30 cellular contexts compared by ENCODE assay signal in genomic region chrX:136580316-136580715, GRCh38. TPM values are rescaled to one million over a fixed set of nuclear protein-coding genes. Genes with fewer than 3 reads are reported as not detected.
DNase-seq lines count a peak whose midpoint lies in the region; ATAC-seq, FAIRE-seq and TF ChIP-seq lines count a peak whose summit lies in the region.
"Had no signal": no experiment of that assay in that cellular context is flagged by ENCODE, and none has a peak within 500 bp of the region (broad histone marks: within the 10 kb centered on the region; RNA-seq: fewer than 3 reads in every experiment).

No MANE protein-coding gene starts in this region.

- no peak overlapping the region for H3K4me2 ChIP-seq in mammary epithelial cell (ENCODE audit: insufficient read depth, low read depth, low read length)
- no peak overlapping the region for H3K4me2 ChIP-seq in astrocyte (ENCODE audit: low read length)
- H3K4me2 ChIP-seq: BLaER1 had no signal

- no peak overlapping the region for H3K27ac Mint-ChIP-seq in astrocyte (ENCODE audit: unreplicated experiment)
- H3K27ac Mint-ChIP-seq: CD14-positive monocyte had no signal

- no peak overlapping the region for H3K4me3 ChIP-seq in mammary epithelial cell (replicated peaks in 1 of 3; ENCODE audit: insufficient read depth in 1 of 3, low read depth in 2 of 3, low read length in 3 of 3)
- H3K4me3 ChIP-seq in breast epithelium = no peak overlapping the region
- no peak overlapping the region for H3K4me3 ChIP-seq in astrocyte (ENCODE audit: insufficient read depth, low read depth, low read length)
- H3K4me3 ChIP-seq: BLaER1, GM12878 had no signal

- CTCF ChIA-PET in mammary epithelial cell (lab: Charles Lee; ENCODE audit: low non-redundant PET) = interaction anchor here (0.9 kb wide), 1 partner anchor 1753 kb away, joined by 7 read pairs; no protein-coding TSS in a partner anchor

- H3K27me3 ChIP-seq in mammary epithelial cell (ENCODE audit: insufficient read depth, low read length) = no peaks in the 10 kb centered on the region
- H3K27me3 ChIP-seq in breast epithelium = peaks cover 0 to 67% of the 10 kb centered on the region in 2 donors
- no peaks in the 10 kb centered on the region for H3K27me3 ChIP-seq in astrocyte (ENCODE audit: insufficient read depth, low read length)
- H3K27me3 ChIP-seq: BE2C had no signal

- H3K27me3 Mint-ChIP-seq in astrocyte (ENCODE audit: low read depth, unreplicated experiment) = peaks cover 2% of the 10 kb centered on the region
- H3K27me3 Mint-ChIP-seq: CD4-positive, alpha-beta memory T cell; CD4-positive, CD25-positive, alpha-beta regulatory T cell had no signal

- dilution Hi-C loops in mammary epithelial cell (cut with HindIII; ENCODE audit: low sequenced_read_pairs) = no loop called here

- no TSS peak for BruUV-seq in mammary epithelial cell (replicated peaks; lab: Mats Ljungman, UMichigan)

- no peak for TF ChIP-seq CTCF in mammary epithelial cell (conservative IDR thresholded peaks at IDR 0.05 in 1 of 2, IDR thresholded peaks at IDR 0.05 in 1 of 2; ENCODE audit: extremely low read depth in 1 of 2, insufficient read depth in 1 of 2, low read depth in 1 of 2, low read length in 2 of 2)
- TF ChIP-seq CTCF in breast epithelium (IDR thresholded peaks at IDR 0.05) = no peak
- TF ChIP-seq CTCF in astrocyte (IDR thresholded peaks at IDR 0.05; ENCODE audit: insufficient read depth, low read depth, low read length) = no peak

- in situ Hi-C loops in mammary epithelial cell (cut with MboI; ENCODE audit: low sequenced_read_pairs in 2 of 2) = no loop called here

- no peaks in the 10 kb centered on the region for H3K36me3 ChIP-seq in mammary epithelial cell (ENCODE audit: insufficient read depth, low read length)
- no peaks in the 10 kb centered on the region for H3K36me3 ChIP-seq in breast epithelium
- H3K36me3 ChIP-seq in astrocyte (ENCODE audit: insufficient read depth, low read length) = no peaks in the 10 kb centered on the region
- H3K36me3 ChIP-seq: BE2C, BLaER1 had no signal

- DNase-seq in mammary epithelial cell = peak; percentile 20
- no peak for DNase-seq in breast epithelium (ENCODE audit: low spot score in 2 of 2)
- no peak for DNase-seq in astrocyte (ENCODE audit: low read depth)
- DNase-seq in LoVo (ENCODE audit: low spot score) = no peak
- DNase-seq: 8988T; ACHN; BE2C; C1 segment of cervical spinal cord; CD4-positive, alpha-beta memory T cell; CD4-positive, CD25-positive, alpha-beta regulatory T cell; CD8-positive, alpha-beta memory T cell; COR-L47; DMS 273 treated with DMSO at 0.1 percent for 48 hours; DMS153; DMS53; DMS79; DND-41; EL; GDM1 had no signal

- no peak for TF ChIP-seq POLR2A in breast epithelium (IDR thresholded peaks at IDR 0.05)

- no peaks in the 10 kb centered on the region for H3K9me3 Mint-ChIP-seq in astrocyte (ENCODE audit: unreplicated experiment)
- H3K9me3 Mint-ChIP-seq: CD14-positive monocyte; CD4-positive, alpha-beta memory T cell; CD4-positive, CD25-positive, alpha-beta regulatory T cell; CD8-positive, alpha-beta memory T cell had no signal

- no peak overlapping the region for H3K9ac ChIP-seq in mammary epithelial cell (ENCODE audit: insufficient read depth, low read length)
- H3K9ac ChIP-seq in astrocyte (ENCODE audit: low read length) = no peak overlapping the region
- H3K9ac ChIP-seq: BLaER1 had no signal

- peak; percentile 52 for FAIRE-seq in astrocyte (lab: Jason Lieb, UNC)
- FAIRE-seq: A204.1, GM12878, GM12892, GM18507 had no signal

- no peaks in the 10 kb centered on the region for H3K4me1 Mint-ChIP-seq in astrocyte (ENCODE audit: low read depth, unreplicated experiment)

- H3K27ac ChIP-seq in mammary epithelial cell (ENCODE audit: insufficient read depth, low read depth, low read length) (no peak overlapping the region), breast epithelium (no peak overlapping the region), astrocyte (ENCODE audit: low read depth, low read length) (no peak overlapping the region)
- H3K27ac ChIP-seq: BLaER1 had no signal

- no peak overlapping the region for H3K4me3 Mint-ChIP-seq in astrocyte (ENCODE audit: unreplicated experiment)
- H3K4me3 Mint-ChIP-seq: CD14-positive monocyte; CD4-positive, alpha-beta memory T cell; CD8-positive, alpha-beta memory T cell had no signal

- H2AFZ ChIP-seq in mammary epithelial cell (ENCODE audit: low read depth, low read length) (no peak overlapping the region), astrocyte (ENCODE audit: low read depth, low read length) (no peak overlapping the region)

- H4K20me1 ChIP-seq in mammary epithelial cell (ENCODE audit: insufficient read depth, low read length) (no peaks in the 10 kb centered on the region), astrocyte (ENCODE audit: insufficient read depth, low read length) (no peaks in the 10 kb centered on the region)
- H4K20me1 ChIP-seq: BLaER1 had no signal

- no peaks in the 10 kb centered on the region for H3K36me3 Mint-ChIP-seq in astrocyte (ENCODE audit: low read depth, unreplicated experiment)
- H3K36me3 Mint-ChIP-seq: CD14-positive monocyte; CD4-positive, alpha-beta memory T cell; CD4-positive, CD25-positive, alpha-beta regulatory T cell had no signal

- H3K79me2 ChIP-seq in mammary epithelial cell (ENCODE audit: insufficient read depth, low read length) = no peaks in the 10 kb centered on the region
- H3K79me2 ChIP-seq in astrocyte (ENCODE audit: insufficient read depth, low read length) = no peaks in the 10 kb centered on the region

- no peaks in the 10 kb centered on the region for H3K4me1 ChIP-seq in mammary epithelial cell (ENCODE audit: insufficient read depth, low read length)
- H3K4me1 ChIP-seq in breast epithelium = no peaks in the 10 kb centered on the region
- no peaks in the 10 kb centered on the region for H3K4me1 ChIP-seq in astrocyte (ENCODE audit: insufficient read depth, low read length)
- H3K4me1 ChIP-seq: BLaER1 had no signal

- H3K9me3 ChIP-seq in mammary epithelial cell (replicated peaks; ENCODE audit: insufficient read depth, low read length) = no peaks in the 10 kb centered on the region
- no peaks in the 10 kb centered on the region for H3K9me3 ChIP-seq in breast epithelium
- H3K9me3 ChIP-seq in astrocyte (ENCODE audit: insufficient read depth, low read depth, low read length) = no peaks in the 10 kb centered on the region
- H3K9me3 ChIP-seq: BE2C, BLaER1 had no signal

- no peak for ATAC-seq in HG03432 (IDR thresholded peaks at IDR 0.05; ENCODE audit: unreplicated experiment)
- ATAC-seq: GM12878 had no signal

- intact Hi-C loops in mammary epithelial cell (cut with micrococcal nuclease) (no loop called here), breast epithelium (cut with DNase I; ENCODE audit: low total_unique reads) (no loop called here)

RNA-seq across cellular contexts. Expression of gene VGLL1, which starts 48.3 kb away (rescaled TPM):
- 1 to 10 TPM in 1 of 2 donors, not detected in 1; 3.5 TPM for total RNA-seq in mammary epithelial cell
- polyA plus RNA-seq in mammary epithelial cell = 0.50 TPM
- polyA minus RNA-seq in mammary epithelial cell = not detected
- total RNA-seq in breast epithelium = 1 to 10 TPM in 2 of 3 donors, not detected in 1; 2.5 to 3.9 TPM
- total RNA-seq in astrocyte = 1.3 TPM in 1 of 2 replicates, not detected in the other
- total RNA-seq: A673; CD4-positive, alpha-beta memory T cell; CD4-positive, CD25-positive, alpha-beta regulatory T cell; CD8-positive, alpha-beta memory T cell; Daoy; G401; GM12878 had no signal
- polyA plus RNA-seq: AG04450; CD14-positive monocyte; CD4-positive, alpha-beta memory T cell; CD4-positive, CD25-positive, alpha-beta regulatory T cell; CD8-positive, alpha-beta memory T cell; GM12878 had no signal
